Comparison of ENCODE assay signal across 13 cellular contexts in genomic region chr12:9699269-9699897, GRCh38. TPM values are rescaled to one million over a fixed set of nuclear protein-coding genes. Genes with fewer than 3 reads are reported as not detected.
DNase-seq lines count a peak whose midpoint lies in the region; ATAC-seq, FAIRE-seq and TF ChIP-seq lines count a peak whose summit lies in the region.
"Had no signal": no experiment of that assay in that cellular context is flagged by ENCODE, and none has a peak within 500 bp of the region (broad histone marks: within the 10 kb centered on the region; RNA-seq: fewer than 3 reads in every experiment).

No MANE protein-coding gene starts in this region.

- peaks cover 68% of the 10 kb centered on the region for H3K4me1 Mint-ChIP-seq in activated naive CD8-positive, alpha-beta T cell treated with anti-CD3 and anti-CD28 coated beads, Interleukin-2, amount 50 U/mL, for 24 hours
- peaks cover 23 to 79% (median 66%) of the 10 kb centered on the region in 7 donors for H3K4me1 Mint-ChIP-seq in naive thymus-derived CD4-positive, alpha-beta T cell

- H3K9me3 Mint-ChIP-seq in activated naive CD8-positive, alpha-beta T cell treated with anti-CD3 and anti-CD28 coated beads, Interleukin-2, amount 50 U/mL, for 24 hours, result peaks cover 23% of the 10 kb centered on the region
- H3K9me3 Mint-ChIP-seq in naive thymus-derived CD4-positive, alpha-beta T cell, result peaks cover 4 to 77% (median 42%) of the 10 kb centered on the region in 11 donors

- no peak overlapping the region for H3K4me3 Mint-ChIP-seq in activated naive CD8-positive, alpha-beta T cell treated with anti-CD3 and anti-CD28 coated beads, Interleukin-2, amount 50 U/mL, for 24 hours
- H3K4me3 Mint-ChIP-seq in naive thymus-derived CD4-positive, alpha-beta T cell, result peak overlapping the region in 3 of 10 donors; percentile 11 to 80 (median 28)

- POLR2A ChIA-PET in naive thymus-derived CD4-positive, alpha-beta T cell (lab: Charles Lee), result interaction anchor here (0.7 to 6.6 kb wide), 18 partner anchors 9 to 287 kb away, joined by 3 to 104 read pairs (median 5); partner anchors contain the start of gene CLEC2D

- H3K4me1 ChIP-seq in naive thymus-derived CD4-positive, alpha-beta T cell (ENCODE audit: control insufficient read depth in 2 of 2, insufficient read depth in 2 of 2, low read length in 2 of 2), result peaks cover 19 to 26% of the 10 kb centered on the region in 2 donors

- peak; percentile 21 for FAIRE-seq in GM18507 (lab: Jason Lieb, UNC)
- FAIRE-seq: colon had no signal

- TF ChIP-seq CTCF in dorsolateral prefrontal cortex (IDR thresholded peaks at IDR 0.05 in 54 of 56, conservative IDR thresholded peaks at IDR 0.05 in 2 of 56; ENCODE audit: low read depth in 1 of 56, partially characterized antibody in 56 of 56), result no peak

- H3K27me3 Mint-ChIP-seq in activated naive CD8-positive, alpha-beta T cell treated with anti-CD3 and anti-CD28 coated beads, Interleukin-2, amount 50 U/mL, for 24 hours, result no peaks in the 10 kb centered on the region
- H3K27me3 Mint-ChIP-seq in naive thymus-derived CD4-positive, alpha-beta T cell, result no peaks in the 10 kb centered on the region

- H3K27me3 ChIP-seq in naive thymus-derived CD4-positive, alpha-beta T cell (ENCODE audit: control insufficient read depth in 2 of 2, insufficient read depth in 2 of 2, low read length in 2 of 2), result no peaks in the 10 kb centered on the region
- H3K27me3 ChIP-seq in dorsolateral prefrontal cortex, result no peaks in the 10 kb centered on the region

- peak; percentile 18 for ATAC-seq in activated naive CD8-positive, alpha-beta T cell treated with anti-CD3 and anti-CD28 coated beads, Interleukin-2, amount 50 U/mL, for 24 hours
- ATAC-seq in naive thymus-derived CD4-positive, alpha-beta T cell, result no peak
- ATAC-seq in HG02938 (IDR thresholded peaks at IDR 0.05; ENCODE audit: unreplicated experiment), result no peak

- intact Hi-C loops in naive thymus-derived CD4-positive, alpha-beta T cell (cut with micrococcal nuclease), result no loop called here
- intact Hi-C loops in dorsolateral prefrontal cortex (cut with DNase I), result no loop called here

- peaks cover 10 to 21% (median 14%) of the 10 kb centered on the region in 3 experiments for H3K36me3 ChIP-seq in naive thymus-derived CD4-positive, alpha-beta T cell (ENCODE audit: control insufficient read depth in 2 of 3, insufficient read depth in 3 of 3, low read length in 3 of 3)

- H3K27ac Mint-ChIP-seq in activated naive CD8-positive, alpha-beta T cell treated with anti-CD3 and anti-CD28 coated beads, Interleukin-2, amount 50 U/mL, for 24 hours, result peak overlapping the region; percentile 12
- H3K27ac Mint-ChIP-seq in naive thymus-derived CD4-positive, alpha-beta T cell, result peak overlapping the region; percentile 18 to 94 (median 81)

- no peak overlapping the region for H3K27ac ChIP-seq in naive thymus-derived CD4-positive, alpha-beta T cell (ENCODE audit: low read depth, low read length)
- H3K27ac ChIP-seq in dorsolateral prefrontal cortex, result no peak overlapping the region

- peaks cover 34% of the 10 kb centered on the region for H3K36me3 Mint-ChIP-seq in activated naive CD8-positive, alpha-beta T cell treated with anti-CD3 and anti-CD28 coated beads, Interleukin-2, amount 50 U/mL, for 24 hours (ENCODE audit: low read depth)
- peaks cover 13 to 63% (median 53%) of the 10 kb centered on the region in 5 donors for H3K36me3 Mint-ChIP-seq in naive thymus-derived CD4-positive, alpha-beta T cell

- no peak overlapping the region for H3K4me3 ChIP-seq in naive thymus-derived CD4-positive, alpha-beta T cell (ENCODE audit: low read length)
- H3K4me3 ChIP-seq in dorsolateral prefrontal cortex, result no peak overlapping the region

- DNase-seq in NCI-H1417 (lab: John Stamatoyannopoulos, UW), result peak; percentile 12 to 74 (median 34)
- DNase-seq in NCI-H1417 treated with DMSO at 0.1 percent for 48 hours (lab: John Stamatoyannopoulos, UW), result no peak
- DNase-seq in GM18507 (ENCODE audit: extremely low spot score, insufficient read length, low read depth), result no peak
- DNase-seq in activated naive CD8-positive, alpha-beta T cell treated with anti-CD3 and anti-CD28 coated beads, Interleukin-2, amount 50 U/mL, for 24 hours, result no peak
- DNase-seq in naive thymus-derived CD4-positive, alpha-beta T cell, result no peak
- DNase-seq in glomerular visceral epithelial cell (ENCODE audit: extremely low spot score), result no peak
- DNase-seq in dorsolateral prefrontal cortex, result no peak
- DNase-seq: 8988T; activated CD8-positive, alpha-beta memory T cell treated with anti-CD3 and anti-CD28 coated beads, Interleukin-2, amount 50 U/mL, for 4 hours; SHP77 treated with DMSO at 0.1 percent for 48 hours; stimulated activated CD4-positive, alpha-beta T cell treated with anti-CD3 and anti-CD28 coated beads, Interleukin-4, amount 100 ng/mL, for 1 hour had no signal

- CTCF ChIA-PET in naive thymus-derived CD4-positive, alpha-beta T cell (lab: Charles Lee), result interaction anchor here (1.0 to 1.4 kb wide), 6 partner anchors 11 to 84 kb away, joined by 3 to 4 read pairs (median 3); no protein-coding TSS in a partner anchor

- H3K9me3 ChIP-seq in naive thymus-derived CD4-positive, alpha-beta T cell (ENCODE audit: control insufficient read depth in 2 of 3, low read length in 3 of 3), result peaks cover 0 to 34% (median 4%) of the 10 kb centered on the region in 3 experiments

RNA-seq across cellular contexts. Expression of gene CLEC2D, which starts 29.9 kb away (rescaled TPM):
- 100 to 1,000 TPM; 182 to 378 (median 327) TPM for total RNA-seq in naive thymus-derived CD4-positive, alpha-beta T cell
- polyA plus RNA-seq in naive thymus-derived CD4-positive, alpha-beta T cell, result 100 to 1,000 TPM; 319 to 323 TPM
- 10 to 100 TPM in 7 of 120 experiments, 1 to 10 TPM in 113; 1.8 to 17.0 (median 6.0) TPM for total RNA-seq in dorsolateral prefrontal cortex

RNA-seq across cellular contexts. Expression of gene CLECL1, which starts 33.5 kb away (rescaled TPM):
- 1 to 10 TPM in 2 of 5 experiments, under 1 TPM in 1, not detected in 2; 0.43 to 6.1 (median 2.5) TPM for total RNA-seq in naive thymus-derived CD4-positive, alpha-beta T cell
- under 1 TPM; 0.38 to 0.39 TPM for polyA plus RNA-seq in naive thymus-derived CD4-positive, alpha-beta T cell
- 1 to 10 TPM in 17 of 120 experiments, under 1 TPM in 6, not detected in 97; 0.47 to 1.8 (median 1.3) TPM for total RNA-seq in dorsolateral prefrontal cortex

Comparison
In these comparisons a context has a peak if more than half of its experiments do, and no peak if none do; other contexts are left out.
1. DNase-seq: peak in NCI-H1417 (3 of 3); none in NCI-H1417 treated with DMSO at 0.1 percent for 48 hours (single experiment), GM18507 (single experiment), activated naive CD8-positive, alpha-beta T cell treated with anti-CD3 and anti-CD28 coated beads, Interleukin-2, amount 50 U/mL, for 24 hours (single experiment), naive thymus-derived CD4-positive, alpha-beta T cell (0 of 9), glomerular visceral epithelial cell (single experiment) and dorsolateral prefrontal cortex (0 of 10).
2. RNA of gene CLEC2D, which starts 29.9 kb away (total RNA-seq): 182 to 378 TPM in naive thymus-derived CD4-positive, alpha-beta T cell; 1.8 to 17.0 TPM in dorsolateral prefrontal cortex; every median in the first group is over 10 times any median in the second.